1 cellular context compared by ENCODE assay signal in genomic region chr2:46339676-46340459, GRCh38.
TF ChIP-seq lines count a peak whose summit lies in the region.

No MANE protein-coding gene starts in this region.

TF ChIP-seq in SK-N-SH, 30 proteins besides CTCF, POLR2A, EP300 and RAD21 (continued from another document):
- TF ChIP-seq USF2 (IDR thresholded peaks at IDR 0.05; ENCODE audit: borderline replicate concordance, low read depth, low read length) (peak; percentile 43; the same call in 1 of the 2 replicates), JUND (IDR thresholded peaks at IDR 0.05) (peak; percentile 47), IRF3 (IDR thresholded peaks at IDR 0.05; ENCODE audit: low read depth, low read length) (no peak), ZBTB33 (IDR thresholded peaks at IDR 0.05; ENCODE audit: borderline replicate concordance, low read depth) (peak; percentile 49; the same call in 1 of the 2 replicates), REST (IDR thresholded peaks at IDR 0.05; ENCODE audit: low read depth, low read length) (no peak; the same call in 1 of the 2 replicates), USF1 (IDR thresholded peaks at IDR 0.05; ENCODE audit: borderline replicate concordance, low read depth) (peak; percentile 74; the same call in 1 of the 2 replicates), SIN3A (IDR thresholded peaks at IDR 0.05; ENCODE audit: borderline replicate concordance, low read depth, low read length) (peak; percentile 56), FOSL2 (IDR thresholded peaks at IDR 0.05; ENCODE audit: borderline replicate concordance, low read depth) (no peak), SMC3 (IDR thresholded peaks at IDR 0.05; ENCODE audit: low read depth, low read length) (peak; percentile 51; the same call in 1 of the 2 replicates), TEAD4 (IDR thresholded peaks at IDR 0.05; ENCODE audit: borderline replicate concordance, insufficient read depth) (peak; percentile 85), YY1 (IDR thresholded peaks at IDR 0.05; ENCODE audit: low read depth) (no peak), FOXJ3 (CRISPR knock-in tag; IDR thresholded peaks at IDR 0.05) (peak; percentile 100), RXRA (IDR thresholded peaks at IDR 0.05; ENCODE audit: borderline replicate concordance, low read depth) (no peak; the same call in 1 of the 2 replicates), RCOR1 (IDR thresholded peaks at IDR 0.05; ENCODE audit: low read length) (peak; percentile 99), CHD2 (IDR thresholded peaks at IDR 0.05; ENCODE audit: low read length, partially characterized antibody) (peak; percentile 96), FOXM1 (IDR thresholded peaks at IDR 0.05; ENCODE audit: low read depth) (peak; percentile 58; the same call in 1 of the 2 replicates), NFIC (IDR thresholded peaks at IDR 0.05; ENCODE audit: borderline replicate concordance) (peak; percentile 54), NRF1 (IDR thresholded peaks at IDR 0.05; ENCODE audit: low read depth, low read length) (no peak), GABPA (IDR thresholded peaks at IDR 0.05; ENCODE audit: low read depth) (peak; percentile 13; the same call in 1 of the 2 replicates), MAX (IDR thresholded peaks at IDR 0.05; ENCODE audit: low read depth) (peak; percentile 64), EZH2phosphoT487 (IDR thresholded peaks at IDR 0.05; ENCODE audit: borderline replicate concordance, low read depth) (no peak), TAF1 (IDR thresholded peaks at IDR 0.05; ENCODE audit: borderline replicate concordance, low read depth, low read length) (no peak), ELF1 (IDR thresholded peaks at IDR 0.05) (no peak), GATA2 (CRISPR knock-in tag; IDR thresholded peaks at IDR 0.05) (peak; percentile 100), PBX3 (IDR thresholded peaks at IDR 0.05) (peak; percentile 68), POLR2AphosphoS5 (IDR thresholded peaks at IDR 0.05; ENCODE audit: low read depth, low read length) (peak; percentile 84)
